Comparison of ENCODE assay signal across 19 cellular contexts in the genomic region with DNA sequence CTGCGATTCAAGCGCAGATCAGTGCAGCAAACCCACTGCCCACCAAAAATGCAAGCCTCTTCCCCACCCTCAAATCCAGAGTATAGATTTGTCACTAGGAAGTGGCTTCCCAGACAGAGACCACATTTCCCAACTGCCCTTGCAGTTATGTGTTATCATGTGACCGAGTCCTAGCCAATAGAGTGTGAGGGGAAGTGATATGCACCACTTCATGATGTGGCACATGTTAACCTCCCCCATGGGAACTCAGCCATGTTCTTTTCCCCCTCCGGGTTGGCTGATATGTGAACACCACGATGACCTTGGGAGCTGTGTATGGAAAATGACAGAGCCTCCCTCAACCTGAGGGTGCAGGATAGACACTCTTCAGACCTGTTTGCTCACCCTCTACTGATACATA. TPM values are rescaled to one million over a fixed set of nuclear protein-coding genes. Genes with fewer than 3 reads are reported as not detected.
A peak's percentile ranks its signal among the peaks of the same experiment; 100 is the strongest.
DNase-seq lines count a peak whose midpoint lies in the region; ATAC-seq and TF ChIP-seq lines count a peak whose summit lies in the region.
"Had no signal": no experiment of that assay in that cellular context is flagged by ENCODE, and none has a peak within 500 bp of the region (broad histone marks: within the 10 kb centered on the region; RNA-seq: fewer than 3 reads in every experiment).

No MANE protein-coding gene starts in this region.

- H3K36me3 ChIP-seq in OCI-LY7 (ENCODE audit: insufficient read depth, low read length) (no peaks in the 10 kb centered on the region), lower lobe of right lung (no peaks in the 10 kb centered on the region)
- H3K36me3 ChIP-seq: cardiac muscle cell, transverse colon had no signal

- H2AFZ ChIP-seq in OCI-LY7 (ENCODE audit: low read length), result peak overlapping the region; percentile 95

- in situ Hi-C loops in KBM-7 (cut with MboI; ENCODE audit: low pct_unique_long_range_greater_than_20kb, low sequenced_read_pairs), result no loop called here

- no peak for TF ChIP-seq CTCF in OCI-LY7 (conservative IDR thresholded peaks at IDR 0.05; ENCODE audit: low read length)
- no peak for TF ChIP-seq CTCF in lower lobe of right lung (IDR thresholded peaks at IDR 0.05)

- H3K9me2 ChIP-seq in OCI-LY7 (ENCODE audit: insufficient read depth, low read length), result no peaks in the 10 kb centered on the region

- H3K4me2 ChIP-seq in OCI-LY7 (ENCODE audit: low read length), result no peak overlapping the region

- ATAC-seq in lower lobe of right lung (peak; percentile 42 to 74), GM21423 (IDR thresholded peaks at IDR 0.05; ENCODE audit: unreplicated experiment) (no peak)
- ATAC-seq: activated CD8-positive, alpha-beta memory T cell treated with anti-CD3 and anti-CD28 coated beads, Interleukin-2, amount 10 ng/mL, durations not matched to agents 7 days and 5 days had no signal

- CTCF ChIA-PET in OCI-LY7 (lab: Charles Lee; ENCODE audit: unreplicated experiment), result no interaction called here

- H4K20me1 ChIP-seq in OCI-LY7 (ENCODE audit: insufficient read depth, low read length), result no peaks in the 10 kb centered on the region

- H3K4me1 ChIP-seq in OCI-LY7 (ENCODE audit: insufficient read depth, low read length, poor library complexity, severe bottlenecking), result peaks cover 8% of the 10 kb centered on the region
- H3K4me1 ChIP-seq in lower lobe of right lung, result no peaks in the 10 kb centered on the region
- H3K4me1 ChIP-seq: transverse colon had no signal

- no peaks in the 10 kb centered on the region for H3K79me2 ChIP-seq in OCI-LY7 (ENCODE audit: insufficient read depth, low read depth, low read length)

- peak; percentile 80 for DNase-seq in SIG-M5 treated with dmso at 0.1 percent for 504 hours (lab: John Stamatoyannopoulos, UW; ENCODE audit: unreplicated experiment)
- DNase-seq in SIG-M5 (lab: John Stamatoyannopoulos, UW), result no peak
- peak; percentile 85 for DNase-seq in KBM-7
- peak; percentile 77 for DNase-seq in OCI-LY7 (ENCODE audit: low spot score)
- DNase-seq in lower lobe of right lung, result no peak
- DNase-seq in HK-2 (ENCODE audit: unreplicated experiment), result no peak
- no peak for DNase-seq in putamen (ENCODE audit: low spot score)
- DNase-seq: activated CD8-positive, alpha-beta memory T cell treated with anti-CD3 and anti-CD28 coated beads, Interleukin-2, amount 10 ng/mL, durations not matched to agents 7 days and 5 days; DMS79 treated with DMSO at 0.1 percent for 48 hours; GOT3; hypothalamus; NCI-H1930; T-helper 9 cell; transverse colon had no signal

- intact Hi-C loops in OCI-LY7 (cut with micrococcal nuclease; ENCODE audit: unreplicated experiment), result no loop called here
- intact Hi-C loops in lower lobe of right lung (cut with DNase I), result no loop called here

- H3K9me3 ChIP-seq in OCI-LY7 (ENCODE audit: low read length), result peaks cover 14% of the 10 kb centered on the region
- H3K9me3 ChIP-seq in lower lobe of right lung, result no peaks in the 10 kb centered on the region
- H3K9me3 ChIP-seq: transverse colon had no signal

- H3K27ac ChIP-seq in OCI-LY7 (ENCODE audit: low read depth, low read length, poor library complexity, severe bottlenecking) (no peak overlapping the region), lower lobe of right lung (peak overlapping the region; percentile 24)
- H3K27ac ChIP-seq: cardiac muscle cell, epithelial cell of prostate, transverse colon had no signal

- POLR2A ChIA-PET in OCI-LY7 (lab: Charles Lee), result interaction anchor here (0.7 kb wide), 2 partner anchors 123 to 767 kb away, joined by 3 read pairs; no protein-coding TSS in a partner anchor

- peaks cover 5% of the 10 kb centered on the region for H3K27me3 ChIP-seq in lower lobe of right lung (ENCODE audit: low read depth)
- H3K27me3 ChIP-seq: cardiac muscle cell, transverse colon had no signal

- BruUV-seq in OCI-LY7 (replicated peaks; lab: Mats Ljungman, UMichigan), result no TSS peak

- H3K4me3 ChIP-seq in OCI-LY7 (ENCODE audit: low read depth, low read length, poor library complexity, severe bottlenecking), result peak overlapping the region; percentile 18
- H3K4me3 ChIP-seq in lower lobe of right lung, result no peak overlapping the region
- H3K4me3 ChIP-seq: cardiac muscle cell, transverse colon had no signal

RNA-seq across cellular contexts. Expression of a gene that starts 50.8 kb away (rescaled TPM):
- total RNA-seq in OCI-LY7 (2014; rRNA removed; shearing (Covaris generic)), result not detected in 2 replicates
- total RNA-seq in OCI-LY7 (2022) (not detected in 2 replicates), lower lobe of right lung (not detected)
- total RNA-seq: activated CD8-positive, alpha-beta memory T cell treated with anti-CD3 and anti-CD28 coated beads, Interleukin-2, amount 10 ng/mL, durations not matched to agents 7 days and 5 days; activated naive CD4-positive, alpha-beta T cell treated with anti-CD3 and anti-CD28 coated beads, Interleukin-2, amount 50 U/mL, for 72 hours; cardiac muscle cell; lower leg skin; transverse colon had no signal

RNA-seq across cellular contexts. Expression of a gene that starts 59.9 kb away (rescaled TPM):
- total RNA-seq in OCI-LY7 (2014; rRNA removed; shearing (Covaris generic)), result not detected in 2 replicates
- total RNA-seq in OCI-LY7 (2022) (not detected in 2 replicates), lower lobe of right lung (not detected)
- total RNA-seq: activated CD8-positive, alpha-beta memory T cell treated with anti-CD3 and anti-CD28 coated beads, Interleukin-2, amount 10 ng/mL, durations not matched to agents 7 days and 5 days; activated naive CD4-positive, alpha-beta T cell treated with anti-CD3 and anti-CD28 coated beads, Interleukin-2, amount 50 U/mL, for 72 hours; cardiac muscle cell; lower leg skin; transverse colon had no signal

Comparison
In these comparisons a context has a peak if more than half of its experiments do, and no peak if none do; other contexts are left out.
1. DNase-seq: peak in SIG-M5 treated with dmso at 0.1 percent for 504 hours (single experiment), KBM-7 (single experiment) and OCI-LY7 (single experiment); none in SIG-M5 (single experiment), lower lobe of right lung (single experiment), HK-2 (single experiment) and putamen (single experiment).